ENCODE assay signal across 12 cellular contexts in genomic region chr20:32480361-32481199, GRCh38.
DNase-seq lines count a peak whose midpoint lies in the region; ATAC-seq and TF ChIP-seq lines count a peak whose summit lies in the region.
"Had no signal": no experiment of that assay in that cellular context is flagged by ENCODE, and none has a peak within 500 bp of the region (broad histone marks: within the 10 kb centered on the region; RNA-seq: fewer than 3 reads in every experiment).

No MANE protein-coding gene starts in this region.

- no peak for ATAC-seq in natural killer cell
- ATAC-seq in natural killer cell treated with Interleukin-12 subunit alpha and Interleukin-12 subunit beta and Interleukin-15 and Interleukin-18, amount 100 ng/mL, for 72 hours = no peak
- ATAC-seq: activated CD8-positive, alpha-beta T cell treated with anti-CD3 and anti-CD28 coated beads, Interleukin-2, amount 10 ng/mL, durations not matched to agents 7 days and 5 days; HCT116; stimulated activated naive CD8-positive, alpha-beta T cell treated with anti-CD3 and anti-CD28 coated beads, Interleukin-15, amount 100 ng/mL, for 72 hours had no signal

- intact Hi-C loops in natural killer cell (cut with micrococcal nuclease) = loop anchor here (10.0 kb wide), 2 partner anchors 54 to 206 kb away; partner anchors contain the start of gene KIF3B

- peak overlapping the region; percentile 34 to 87 for H3K27ac Mint-ChIP-seq in natural killer cell
- peak overlapping the region in 1 of 2 donors; percentile 53 for H3K27ac Mint-ChIP-seq in natural killer cell treated with Interleukin-12 subunit alpha and Interleukin-12 subunit beta and Interleukin-15 and Interleukin-18, amount 100 ng/mL, for 72 hours
- H3K27ac Mint-ChIP-seq in nephron progenitor cell = peak overlapping the region; percentile 96
- H3K27ac Mint-ChIP-seq: activated CD8-positive, alpha-beta T cell treated with anti-CD3 and anti-CD28 coated beads, Interleukin-2, amount 10 ng/mL, durations not matched to agents 7 days and 5 days had no signal

- peak overlapping the region; percentile 70 for H3K4me3 ChIP-seq in fibroblast of pulmonary artery (replicated peaks; ENCODE audit: low read depth, low read length)
- H3K4me3 ChIP-seq: ovary had no signal

- no peaks in the 10 kb centered on the region for H3K9me3 Mint-ChIP-seq in natural killer cell
- no peaks in the 10 kb centered on the region for H3K9me3 Mint-ChIP-seq in natural killer cell treated with Interleukin-12 subunit alpha and Interleukin-12 subunit beta and Interleukin-15 and Interleukin-18, amount 100 ng/mL, for 72 hours
- H3K9me3 Mint-ChIP-seq in nephron progenitor cell = no peaks in the 10 kb centered on the region
- H3K9me3 Mint-ChIP-seq: stimulated activated naive CD8-positive, alpha-beta T cell treated with anti-CD3 and anti-CD28 coated beads, Interleukin-15, amount 100 ng/mL, for 72 hours had no signal

- H3K36me3 Mint-ChIP-seq in natural killer cell (no peaks in the 10 kb centered on the region), nephron progenitor cell (ENCODE audit: low read depth) (no peaks in the 10 kb centered on the region)
- H3K36me3 Mint-ChIP-seq in natural killer cell treated with Interleukin-12 subunit alpha and Interleukin-12 subunit beta and Interleukin-15 and Interleukin-18, amount 100 ng/mL, for 72 hours = no peaks in the 10 kb centered on the region

- H3K4me1 Mint-ChIP-seq in natural killer cell = peaks cover 63 to 71% of the 10 kb centered on the region in 2 donors
- peaks cover 42 to 44% of the 10 kb centered on the region in 2 donors for H3K4me1 Mint-ChIP-seq in natural killer cell treated with Interleukin-12 subunit alpha and Interleukin-12 subunit beta and Interleukin-15 and Interleukin-18, amount 100 ng/mL, for 72 hours (ENCODE audit: low read depth in 2 of 2)
- H3K4me1 Mint-ChIP-seq in nephron progenitor cell = peaks cover 69% of the 10 kb centered on the region

- DNase-seq in natural killer cell (no peak), fibroblast of pulmonary artery (ENCODE audit: low read depth) (no peak), nephron progenitor cell (no peak), CD1c-positive myeloid dendritic cell (ENCODE audit: extremely low spot score) (no peak), activated T-cell treated with anti-CD3 and anti-CD28 coated beads for 4 hours (no peak), NCI-H2081 treated with DMSO at 0.1 percent for 48 hours (lab: John Stamatoyannopoulos, UW) (no peak)
- DNase-seq in natural killer cell treated with Interleukin-12 subunit alpha and Interleukin-12 subunit beta and Interleukin-15 and Interleukin-18, amount 100 ng/mL, for 72 hours (ENCODE audit: low spot score) = no peak
- no peak for DNase-seq in activated effector memory CD4-positive, alpha-beta T cell treated with anti-CD3 and anti-CD28 coated beads, Interleukin-2, amount 50 U/mL, for 16 hours
- DNase-seq: activated CD8-positive, alpha-beta T cell treated with anti-CD3 and anti-CD28 coated beads, Interleukin-2, amount 10 ng/mL, durations not matched to agents 7 days and 5 days; stimulated activated naive CD8-positive, alpha-beta T cell treated with anti-CD3 and anti-CD28 coated beads, Interleukin-15, amount 100 ng/mL, for 72 hours had no signal

- TF ChIP-seq CTCF in natural killer cell (IDR thresholded peaks at IDR 0.05) = no peak
- TF ChIP-seq CTCF in fibroblast of pulmonary artery (IDR thresholded peaks at IDR 0.05; ENCODE audit: low read length, missing control alignments) = no peak
- TF ChIP-seq CTCF in nephron progenitor cell (IDR thresholded peaks at IDR 0.05) = no peak

- H3K27me3 Mint-ChIP-seq in natural killer cell (ENCODE audit: low read depth in 2 of 2) (no peaks in the 10 kb centered on the region), nephron progenitor cell (ENCODE audit: low read depth, poor library complexity) (no peaks in the 10 kb centered on the region)
- H3K27me3 Mint-ChIP-seq in natural killer cell treated with Interleukin-12 subunit alpha and Interleukin-12 subunit beta and Interleukin-15 and Interleukin-18, amount 100 ng/mL, for 72 hours = no peaks in the 10 kb centered on the region
- H3K27me3 Mint-ChIP-seq: stimulated activated naive CD8-positive, alpha-beta T cell treated with anti-CD3 and anti-CD28 coated beads, Interleukin-15, amount 100 ng/mL, for 72 hours had no signal

- H3K4me3 Mint-ChIP-seq in natural killer cell (peak overlapping the region; percentile 17), nephron progenitor cell (peak overlapping the region; percentile 87)
- no peak overlapping the region for H3K4me3 Mint-ChIP-seq in natural killer cell treated with Interleukin-12 subunit alpha and Interleukin-12 subunit beta and Interleukin-15 and Interleukin-18, amount 100 ng/mL, for 72 hours
- H3K4me3 Mint-ChIP-seq: activated CD8-positive, alpha-beta T cell treated with anti-CD3 and anti-CD28 coated beads, Interleukin-2, amount 10 ng/mL, durations not matched to agents 7 days and 5 days had no signal
